Comparison of ENCODE assay signal across 13 cellular contexts in genomic region chr16:69100046-69100765, GRCh38.
DNase-seq lines count a peak whose midpoint lies in the region; FAIRE-seq lines count a peak whose summit lies in the region.
"Had no signal": no experiment of that assay in that cellular context is flagged by ENCODE, and none has a peak within 500 bp of the region (broad histone marks: within the 10 kb centered on the region; RNA-seq: fewer than 3 reads in every experiment).

No MANE protein-coding gene starts in this region.

- FAIRE-seq in RCC 7860 (lab: Jason Lieb, UNC) = peak; percentile 76
- FAIRE-seq: islet of Langerhans had no signal

- peak; percentile 36 for DNase-seq in COLO668 (lab: John Stamatoyannopoulos, UW; ENCODE audit: unreplicated experiment)
- peak; percentile 98 for DNase-seq in NCI-H1092 treated with DMSO at 0.1 percent for 48 hours (lab: John Stamatoyannopoulos, UW)
- peak; percentile 52 for DNase-seq in RCC 7860 (ENCODE audit: low spot score)
- peak; percentile 64 for DNase-seq in left kidney (ENCODE audit: low read depth, low spot score)
- no peak for DNase-seq in GM19238 (ENCODE audit: insufficient read length, low spot score)
- no peak for DNase-seq in hepatic stellate cell (ENCODE audit: low spot score)
- no peak for DNase-seq in putamen (ENCODE audit: low spot score)
- DNase-seq in activated effector memory CD4-positive, alpha-beta T cell treated with anti-CD3 and anti-CD28 coated beads, Interleukin-2, amount 50 U/mL, for 16 hours = no peak
- DNase-seq: activated CD4-positive, alpha-beta T cell treated with anti-CD3 and anti-CD28 coated beads for 4 hours; aorta; HFFc6; naive B cell had no signal

Comparison
In these comparisons a context has a peak if more than half of its experiments do, and no peak if none do; other contexts are left out.
1. DNase-seq: peak in COLO668 (single experiment), NCI-H1092 treated with DMSO at 0.1 percent for 48 hours (single experiment), RCC 7860 (single experiment) and left kidney (single experiment); none in GM19238 (single experiment), hepatic stellate cell (single experiment), putamen (single experiment) and activated effector memory CD4-positive, alpha-beta T cell treated with anti-CD3 and anti-CD28 coated beads, Interleukin-2, amount 50 U/mL, for 16 hours (single experiment).